In genomic region chr3:108113975-108114374, GRCh38 we compare ENCODE assay signal across 1 cellular context.
TF ChIP-seq lines count a peak whose summit lies in the region.

No MANE protein-coding gene starts in this region.

TF ChIP-seq in H1, 55 proteins besides CTCF, POLR2A, EP300 and RAD21:
- TF ChIP-seq RBBP5 (IDR thresholded peaks at IDR 0.05; ENCODE audit: borderline replicate concordance, low read depth, low read length), result no peak
- no peak for TF ChIP-seq TBP (IDR thresholded peaks at IDR 0.05; ENCODE audit: low read depth, low read length)
- TF ChIP-seq BACH1 (IDR thresholded peaks at IDR 0.05; ENCODE audit: low read length), result no peak
- no peak for TF ChIP-seq ZNF274 (IDR thresholded peaks at IDR 0.05; ENCODE audit: borderline replicate concordance, extremely low read depth, low read length)
- TF ChIP-seq SIN3A (conservative IDR thresholded peaks at IDR 0.05 in 1 of 2, IDR thresholded peaks at IDR 0.05 in 1 of 2; ENCODE audit: low read depth in 1 of 2, low read length in 2 of 2), result no peak
- no peak for TF ChIP-seq USF2 (IDR thresholded peaks at IDR 0.05; ENCODE audit: low read length)
- TF ChIP-seq GABPA (IDR thresholded peaks at IDR 0.05; ENCODE audit: borderline replicate concordance, insufficient read depth, low read length), result no peak
- no peak for TF ChIP-seq KDM4A (IDR thresholded peaks at IDR 0.05; ENCODE audit: low read depth, low read length, severe bottlenecking)
- TF ChIP-seq SIX5 (IDR thresholded peaks at IDR 0.05; ENCODE audit: low read depth, low read length), result no peak
- no peak for TF ChIP-seq CHD2 (IDR thresholded peaks at IDR 0.05; ENCODE audit: low read length)
- TF ChIP-seq CEBPB (IDR thresholded peaks at IDR 0.05; ENCODE audit: low read depth, low read length), result no peak
- no peak for TF ChIP-seq SRF (IDR thresholded peaks at IDR 0.05; ENCODE audit: low read depth, low read length)
- no peak for TF ChIP-seq E2F6 (IDR thresholded peaks at IDR 0.05)
- no peak for TF ChIP-seq YY1 (IDR thresholded peaks at IDR 0.05; ENCODE audit: low read depth, low read length)
